In genomic region chr18:74175658-74176057, GRCh38 we compare ENCODE assay signal across 25 cellular contexts. TPM values are rescaled to one million over a fixed set of nuclear protein-coding genes. Genes with fewer than 3 reads are reported as not detected.
A peak's percentile ranks its signal among the peaks of the same experiment; 100 is the strongest.
DNase-seq lines count a peak whose midpoint lies in the region; ATAC-seq and TF ChIP-seq lines count a peak whose summit lies in the region.
"Had no signal": no experiment of that assay in that cellular context is flagged by ENCODE, and none has a peak within 500 bp of the region (broad histone marks: within the 10 kb centered on the region; RNA-seq: fewer than 3 reads in every experiment).

No MANE protein-coding gene starts in this region.

- no peak overlapping the region for H3K18ac ChIP-seq in mesenchymal stem cell (ENCODE audit: low read depth in 1 of 2, low read length in 2 of 2)

- H3K79me1 ChIP-seq in mesenchymal stem cell (replicated peaks; ENCODE audit: low read length, poor library complexity, severe bottlenecking): no peaks in the 10 kb centered on the region

- H3K9me3 ChIP-seq in mucosa of descending colon (no peaks in the 10 kb centered on the region), mesenchymal stem cell (ENCODE audit: control insufficient read depth, low read length) (no peaks in the 10 kb centered on the region)
- H3K9me3 ChIP-seq: BE2C, SJSA1 had no signal

- no peak overlapping the region for H3K4me2 ChIP-seq in mesenchymal stem cell (ENCODE audit: low read length, poor library complexity, severe bottlenecking)

- H3K14ac ChIP-seq in mesenchymal stem cell (ENCODE audit: low read length in 2 of 2): no peak overlapping the region

- H4K91ac ChIP-seq in mesenchymal stem cell (ENCODE audit: low read length): no peak overlapping the region

- no peak overlapping the region for H3K23ac ChIP-seq in mesenchymal stem cell (ENCODE audit: low read length in 2 of 2)

- no peak overlapping the region for H2BK15ac ChIP-seq in mesenchymal stem cell (ENCODE audit: low read depth, poor library complexity, severe bottlenecking)

- H3K27me3 ChIP-seq in mesenchymal stem cell (ENCODE audit: control insufficient read depth in 1 of 2, insufficient read depth in 1 of 2, low read length in 2 of 2): peaks cover 4 to 59% of the 10 kb centered on the region in 2 experiments

- intact Hi-C loops in mucosa of descending colon (cut with DNase I, micrococcal nuclease): no loop called here

- TF ChIP-seq CTCF in mucosa of descending colon (IDR thresholded peaks at IDR 0.05): no peak
- TF ChIP-seq CTCF in coronary artery (IDR thresholded peaks at IDR 0.05): no peak

- H2BK12ac ChIP-seq in mesenchymal stem cell (ENCODE audit: low read length in 2 of 2): no peak overlapping the region

- peak; percentile 75 for DNase-seq in NCI-H510A treated with DMSO at 0.1 percent for 48 hours (lab: John Stamatoyannopoulos, UW)
- no peak for DNase-seq in NCI-H510A (lab: John Stamatoyannopoulos, UW)
- DNase-seq in NCI-H1417 treated with DMSO at 0.1 percent for 48 hours (lab: John Stamatoyannopoulos, UW): peak; percentile 60
- peak; percentile 50 for DNase-seq in NCI-H748 treated with DMSO at 0.1 percent for 48 hours (lab: John Stamatoyannopoulos, UW)
- DNase-seq in mucosa of descending colon: no peak
- DNase-seq in NAMALWA (ENCODE audit: low spot score): no peak
- no peak for DNase-seq in coronary artery (ENCODE audit: low spot score)
- DNase-seq in mesenchymal stem cell: no peak
- DNase-seq: BE2C; Calu3; CD8-positive, alpha-beta memory T cell; DMS79; EL; GDM1; NCI-H1105; NCI-H187; NCI-H2081 treated with DMSO at 0.1 percent for 48 hours; NCI-H526; PC-3; T-cell had no signal

- H3K27ac ChIP-seq in coronary artery: no peak overlapping the region
- no peak overlapping the region for H3K27ac ChIP-seq in mesenchymal stem cell (ENCODE audit: low read length, poor library complexity, severe bottlenecking)
- H3K27ac ChIP-seq: 22Rv1, SJSA1 had no signal

- H2BK5ac ChIP-seq in mesenchymal stem cell (ENCODE audit: low read depth, low read length, poor library complexity, severe bottlenecking): no peak overlapping the region

- H3K4me1 ChIP-seq in mucosa of descending colon (ENCODE audit: low read depth) (no peaks in the 10 kb centered on the region), mesenchymal stem cell (ENCODE audit: control insufficient read depth, insufficient read depth, low read depth, low read length) (no peaks in the 10 kb centered on the region)
- H3K4me1 ChIP-seq: BE2C, SJSA1 had no signal

- no peaks in the 10 kb centered on the region for H3K36me3 ChIP-seq in mucosa of descending colon (ENCODE audit: low read depth)
- H3K36me3 ChIP-seq in mesenchymal stem cell (ENCODE audit: control insufficient read depth in 1 of 2, insufficient read depth in 2 of 2, low read depth in 1 of 2, low read length in 2 of 2): no peaks in the 10 kb centered on the region
- H3K36me3 ChIP-seq: BE2C, SJSA1 had no signal

- no peak overlapping the region for H4K8ac ChIP-seq in mesenchymal stem cell (ENCODE audit: low read length)

- no peak overlapping the region for H3K9ac ChIP-seq in mesenchymal stem cell (ENCODE audit: low read length)

- no peak overlapping the region for H2AFZ ChIP-seq in mesenchymal stem cell (ENCODE audit: low read depth, low read length)

- H2AK5ac ChIP-seq in mesenchymal stem cell (ENCODE audit: low read length, severe bottlenecking): no peak overlapping the region

- H3K4me3 ChIP-seq in mucosa of descending colon (no peak overlapping the region), coronary artery (no peak overlapping the region), mesenchymal stem cell (ENCODE audit: insufficient read depth in 1 of 2, low read depth in 1 of 2, low read length in 2 of 2) (no peak overlapping the region)
- H3K4me3 ChIP-seq: GM12878, SJSA1 had no signal

- peak; percentile 54 for ATAC-seq in mucosa of descending colon
- ATAC-seq: GM12878, PC-3, T-cell had no signal

- H2BK120ac ChIP-seq in mesenchymal stem cell (ENCODE audit: low read depth, low read length): no peak overlapping the region

- H3K4ac ChIP-seq in mesenchymal stem cell (ENCODE audit: low read depth in 1 of 2, low read length in 2 of 2): no peak overlapping the region

- WGBS in mesenchymal stem cell: 80% methylated on average over 6 of the region's 6 CpGs

RNA-seq across cellular contexts. Expression of gene TIMM21, which starts 27.3 kb away (rescaled TPM):
- total RNA-seq in mucosa of descending colon: 10 to 100 TPM; 26.1 to 46.1 (median 34.8) TPM
- polyA plus RNA-seq in mesenchymal stem cell (2013, experiment 1 of 2): 18.1 TPM
- 17.0 TPM for polyA plus RNA-seq in mesenchymal stem cell (2013, experiment 2 of 2)

RNA-seq across cellular contexts. Expression of gene FBXO15, which starts 28.0 kb away (rescaled TPM):
- 1 to 10 TPM in 1 of 3 donors, under 1 TPM in 1, not detected in 1; 0.43 to 1.0 TPM for total RNA-seq in mucosa of descending colon
- 0.48 TPM for polyA plus RNA-seq in mesenchymal stem cell (2013, experiment 1 of 2)
- 0.60 TPM for polyA plus RNA-seq in mesenchymal stem cell (2013, experiment 2 of 2)
- total RNA-seq: HT-29 had no signal
- polyA plus RNA-seq: CD14-positive monocyte had no signal

Comparison
In these comparisons a context has a peak if more than half of its experiments do, and no peak if none do; other contexts are left out.
1. DNase-seq: peak in NCI-H510A treated with DMSO at 0.1 percent for 48 hours (single experiment), NCI-H1417 treated with DMSO at 0.1 percent for 48 hours (single experiment) and NCI-H748 treated with DMSO at 0.1 percent for 48 hours (single experiment); none in NCI-H510A (single experiment), mucosa of descending colon (0 of 3), NAMALWA (single experiment), coronary artery (single experiment) and mesenchymal stem cell (single experiment).